ENCODE assay signal across 1 cellular context in genomic region chr19:1844536-1845515, GRCh38.
A peak's percentile ranks its signal among the peaks of the same experiment; 100 is the strongest.
TF ChIP-seq lines count a peak whose summit lies in the region.

No MANE protein-coding gene starts in this region.

TF ChIP-seq in HepG2, 621 proteins besides CTCF, POLR2A, EP300 and RAD21:
- TF ChIP-seq ATAD3A (CRISPR knock-in tag; IDR thresholded peaks at IDR 0.05) (no peak), RBFOX2 (IDR thresholded peaks at IDR 0.05; ENCODE audit: low read depth, low read length) (peak; percentile 29; the same call in 1 of the 2 replicates)
